23 cellular contexts compared by ENCODE assay signal in genomic region chr7:80146561-80146960, GRCh38. TPM values are rescaled to one million over a fixed set of nuclear protein-coding genes. Genes with fewer than 3 reads are reported as not detected.
DNase-seq lines count a peak whose midpoint lies in the region; ATAC-seq and TF ChIP-seq lines count a peak whose summit lies in the region.
"Had no signal": no experiment of that assay in that cellular context is flagged by ENCODE, and none has a peak within 500 bp of the region (broad histone marks: within the 10 kb centered on the region; RNA-seq: fewer than 3 reads in every experiment).

No MANE protein-coding gene starts in this region.

- ATAC-seq in HCT116: no peak
- no peak for ATAC-seq in HG03045 (IDR thresholded peaks at IDR 0.05; ENCODE audit: unreplicated experiment)
- ATAC-seq in HG03095 (IDR thresholded peaks at IDR 0.05; ENCODE audit: unreplicated experiment): no peak
- ATAC-seq: activated CD8-positive, alpha-beta memory T cell treated with anti-CD3 and anti-CD28 coated beads, Interleukin-2, amount 10 ng/mL, durations not matched to agents 7 days and 5 days; HepG2; left ventricle myocardium superior had no signal

- DNase-seq in HCT116 (ENCODE audit: low read depth, low spot score) (no peak), amniotic epithelial cell (ENCODE audit: low read depth) (peak; percentile 70), hepatocyte (ENCODE audit: low spot score) (no peak), sigmoid colon (no peak), esophagus squamous epithelium (lab: John Stamatoyannopoulos, UW) (no peak)
- DNase-seq: activated CD4-positive, alpha-beta T cell treated with anti-CD3 and anti-CD28 coated beads, Interleukin-2, amount 50 U/mL, for 1 hour; activated CD8-positive, alpha-beta memory T cell treated with anti-CD3 and anti-CD28 coated beads, Interleukin-2, amount 10 ng/mL, durations not matched to agents 7 days and 5 days; aorta; CD4-positive, CD25-positive, alpha-beta regulatory T cell; cerebellar nuclear complex; H7; hippocampal formation; immature natural killer cell; left ventricle myocardium superior; NCI-H1092; NCI-H187; NCI-H2171 treated with DMSO at 0.1 percent for 48 hours; posterior cingulate gyrus; stimulated activated CD8-positive, alpha-beta memory T cell treated with anti-CD3 and anti-CD28 coated beads, Interleukin-4, amount 100 ng/mL, for 48 hours; T-helper 9 cell had no signal

- CTCF ChIA-PET in HCT116 (lab: Charles Lee): no interaction called here

- 57% methylated on average over 1 of the region's 1 CpG for WGBS in hepatocyte (ENCODE audit: low lambda C conversion rate, missing lambda C conversion rate)
- WGBS in sigmoid colon, 2 donors: 88 to 91% methylated on average over 1 of the region's 1 CpG
- WGBS in esophagus squamous epithelium, 2 donors: 91% methylated on average over 1 of the region's 1 CpG

- TF ChIP-seq POLR2A in HCT116 (IDR thresholded peaks at IDR 0.05; ENCODE audit: borderline replicate concordance, extremely low read depth, insufficient read depth, insufficient read length): no peak
- TF ChIP-seq POLR2A in sigmoid colon (IDR thresholded peaks at IDR 0.05): no peak
- TF ChIP-seq POLR2A in esophagus squamous epithelium (IDR thresholded peaks at IDR 0.05): no peak

- H3K36me3 ChIP-seq in HCT116 (ENCODE audit: control insufficient read depth in 1 of 2, insufficient read depth in 2 of 2, low read length in 2 of 2) (no peaks in the 10 kb centered on the region), hepatocyte (replicated peaks; ENCODE audit: insufficient read depth, low read depth) (no peaks in the 10 kb centered on the region), sigmoid colon (no peaks in the 10 kb centered on the region), esophagus squamous epithelium (no peaks in the 10 kb centered on the region)

- TF ChIP-seq EP300 in sigmoid colon (IDR thresholded peaks at IDR 0.05): no peak

- intact Hi-C loops in HCT116 (cut with micrococcal nuclease) (no loop called here), sigmoid colon (cut with DNase I) (no loop called here), esophagus squamous epithelium (cut with DNase I) (no loop called here)

- peak overlapping the region; percentile 22; the same call in 1 of the 2 replicates for H3K4me2 ChIP-seq in HCT116 (ENCODE audit: low read length)
- peak overlapping the region; percentile 57 for H3K4me2 ChIP-seq in hepatocyte

- no peak for TF ChIP-seq RAD21 in HCT116 (IDR thresholded peaks at IDR 0.05; ENCODE audit: low read depth)

- H3K9me3 ChIP-seq in HCT116 (ENCODE audit: control insufficient read depth in 1 of 2, insufficient read depth in 1 of 2, low read depth in 1 of 2, low read length in 2 of 2) (no peaks in the 10 kb centered on the region), hepatocyte (ENCODE audit: low read depth) (no peaks in the 10 kb centered on the region), sigmoid colon (no peaks in the 10 kb centered on the region), esophagus squamous epithelium (no peaks in the 10 kb centered on the region)

- POLR2A ChIA-PET in HCT116 (lab: Charles Lee): no interaction called here

- H3K9ac ChIP-seq in HCT116 (ENCODE audit: low read length): no peak overlapping the region

- H4K20me1 ChIP-seq in HCT116 (ENCODE audit: insufficient read depth) (peaks cover 66% of the 10 kb centered on the region), hepatocyte (ENCODE audit: insufficient read depth, poor library complexity, severe bottlenecking) (peaks cover 13% of the 10 kb centered on the region)

- peaks cover 83 to 99% of the 10 kb centered on the region in 2 experiments for H3K4me1 ChIP-seq in HCT116 (ENCODE audit: control insufficient read depth in 1 of 2, insufficient read depth in 2 of 2, low read length in 2 of 2)
- peaks cover 34% of the 10 kb centered on the region for H3K4me1 ChIP-seq in hepatocyte (ENCODE audit: insufficient read depth)
- peaks cover 0 to 89% (median 60%) of the 10 kb centered on the region in 4 donors for H3K4me1 ChIP-seq in sigmoid colon
- H3K4me1 ChIP-seq in esophagus squamous epithelium: peaks cover 7 to 89% (median 31%) of the 10 kb centered on the region in 3 donors

- RAD21 ChIA-PET in HCT116 (lab: Charles Lee; ENCODE audit: low non-redundant PET in 1 of 2, low total read pairs in 2 of 2, uncharacterized antibody in 2 of 2, unreplicated experiment in 2 of 2): no interaction called here

- H3K27ac ChIP-seq in HCT116 (ENCODE audit: low read depth, low read length) (no peak overlapping the region; the same call in 1 of the 2 replicates), hepatocyte (peak overlapping the region; percentile 56), sigmoid colon (peak overlapping the region in 3 of 4 donors; percentile 56 to 61 (median 60)), esophagus squamous epithelium (peak overlapping the region in 1 of 4 donors; percentile 10)

- H3K27me3 ChIP-seq in HCT116 (ENCODE audit: insufficient read depth, low read length): no peaks in the 10 kb centered on the region
- H3K27me3 ChIP-seq in hepatocyte: no peaks in the 10 kb centered on the region
- H3K27me3 ChIP-seq in sigmoid colon: no peaks in the 10 kb centered on the region
- no peaks in the 10 kb centered on the region for H3K27me3 ChIP-seq in esophagus squamous epithelium

- BruUV-seq in HCT116 (replicated peaks; lab: Mats Ljungman, UMichigan): no TSS peak

- no peak overlapping the region for H2AFZ ChIP-seq in HCT116 (ENCODE audit: low read depth, low read length, poor library complexity, severe bottlenecking)
- no peak overlapping the region for H2AFZ ChIP-seq in hepatocyte

- H3K9me2 ChIP-seq in HCT116 (ENCODE audit: insufficient read depth) (no peaks in the 10 kb centered on the region), hepatocyte (replicated peaks; ENCODE audit: insufficient read depth) (no peaks in the 10 kb centered on the region)

- H3K79me2 ChIP-seq in HCT116 (ENCODE audit: insufficient read depth, low read length) (peaks cover 100% of the 10 kb centered on the region), hepatocyte (peaks cover 98% of the 10 kb centered on the region)

- TF ChIP-seq CTCF in HCT116 (IDR thresholded peaks at IDR 0.05 in 2 of 3, conservative IDR thresholded peaks at IDR 0.05 in 1 of 3; ENCODE audit: borderline replicate concordance in 1 of 3, insufficient read depth in 1 of 3, low read depth in 2 of 3, low read length in 2 of 3): no peak
- no peak for TF ChIP-seq CTCF in hepatocyte (IDR thresholded peaks at IDR 0.05; ENCODE audit: poor library complexity)
- TF ChIP-seq CTCF in sigmoid colon (IDR thresholded peaks at IDR 0.05): no peak
- no peak for TF ChIP-seq CTCF in esophagus squamous epithelium (IDR thresholded peaks at IDR 0.05)

- H3K4me3 ChIP-seq in HCT116 (replicated peaks in 1 of 2; ENCODE audit: low read depth in 1 of 2, low read length in 2 of 2) (no peak overlapping the region), hepatocyte (no peak overlapping the region), sigmoid colon (no peak overlapping the region), esophagus squamous epithelium (no peak overlapping the region)

TF ChIP-seq in HCT116, 20 proteins besides CTCF, POLR2A, EP300 and RAD21:
- TF ChIP-seq MAX (IDR thresholded peaks at IDR 0.05) (no peak), ELF1 (IDR thresholded peaks at IDR 0.05; ENCODE audit: borderline replicate concordance, low read depth) (no peak), ZFX (IDR thresholded peaks at IDR 0.05) (no peak), SP1 (IDR thresholded peaks at IDR 0.05; ENCODE audit: low read depth) (no peak)
TF ChIP-seq in HCT116: peak in this region for 0.

RNA-seq across cellular contexts. Expression of gene GNAI1, which starts 11.9 kb away (rescaled TPM):
- 148 TPM for total RNA-seq in HCT116 (2021; ENCODE audit: unreplicated experiment)
- polyA plus RNA-seq in HCT116 (2012): 83.0 and 90.2 TPM in 2 replicates
- total RNA-seq in hepatocyte: 48.7 and 57.4 TPM in 2 replicates
- polyA plus RNA-seq in hepatocyte: 58.7 and 61.3 TPM in 2 replicates
- 10 to 100 TPM; 50.9 to 98.9 (median 61.0) TPM for total RNA-seq in sigmoid colon
- polyA plus RNA-seq in sigmoid colon: 10 to 100 TPM in 2 of 3 donors, 1 to 10 TPM in 1; 8.8 to 15.0 (median 11.7) TPM
- total RNA-seq in esophagus squamous epithelium: 10 to 100 TPM; 27.3 to 46.3 (median 38.8) TPM
